In genomic region chr2:236223675-236224074, GRCh38 we compare ENCODE assay signal across 31 cellular contexts. TPM values are rescaled to one million over a fixed set of nuclear protein-coding genes. Genes with fewer than 3 reads are reported as not detected.
DNase-seq lines count a peak whose midpoint lies in the region; ATAC-seq, FAIRE-seq and TF ChIP-seq lines count a peak whose summit lies in the region.
"Had no signal": no experiment of that assay in that cellular context is flagged by ENCODE, and none has a peak within 500 bp of the region (broad histone marks: within the 10 kb centered on the region; RNA-seq: fewer than 3 reads in every experiment).

No MANE protein-coding gene starts in this region.

- no peaks in the 10 kb centered on the region for H3K9me1 ChIP-seq in K562 (ENCODE audit: control insufficient read depth, insufficient read depth, low read length)

- in situ Hi-C loops in K562 (cut with MboI): no loop called here

- no peaks in the 10 kb centered on the region for H3K79me2 ChIP-seq in SK-N-SH (ENCODE audit: insufficient read depth)
- no peaks in the 10 kb centered on the region for H3K79me2 ChIP-seq in K562 (ENCODE audit: control insufficient read depth, insufficient read depth, low read length)

- no peak overlapping the region for H3K4me2 ChIP-seq in SK-N-SH
- H3K4me2 ChIP-seq in A549: no peak overlapping the region
- H3K4me2 ChIP-seq in K562 (ENCODE audit: insufficient read depth, low read length): no peak overlapping the region

- BruUV-seq in K562 (replicated peaks; lab: Mats Ljungman, UMichigan): no TSS peak

- H3K27ac ChIP-seq in SK-N-SH (ENCODE audit: low read depth in 2 of 2, low read length in 1 of 2): no peak overlapping the region
- no peak overlapping the region for H3K27ac ChIP-seq in A549
- H3K27ac ChIP-seq in K562 (ENCODE audit: extremely low read depth, low read depth, low read length): no peak overlapping the region
- H3K27ac ChIP-seq: 22Rv1 had no signal

- H3K9me3 ChIP-seq in SK-N-SH (no peaks in the 10 kb centered on the region), A549 (peaks cover 31% of the 10 kb centered on the region), K562 (replicated peaks; ENCODE audit: control insufficient read depth, insufficient read depth, low read depth, low read length) (no peaks in the 10 kb centered on the region)
- H3K9me3 ChIP-seq: BE2C had no signal

- TF ChIP-seq CTCF in SK-N-SH (IDR thresholded peaks at IDR 0.05) (no peak), A549 (IDR thresholded peaks at IDR 0.05) (no peak), K562 (IDR thresholded peaks at IDR 0.05 in 2 of 3, conservative IDR thresholded peaks at IDR 0.05 in 1 of 3; ENCODE audit: insufficient read depth in 2 of 3, low read depth in 1 of 3, low read length in 3 of 3) (no peak)

- DNase-seq in SK-N-SH: no peak
- DNase-seq in A549 (ENCODE audit: low read depth in 1 of 2, low spot score in 1 of 2): no peak
- DNase-seq in K562 (ENCODE audit: extremely low read depth in 1 of 4, low spot score in 3 of 4): no peak
- DNase-seq in stimulated activated CD4-positive, alpha-beta T cell treated with anti-CD3 and anti-CD28 coated beads, Interleukin-4, amount 100 ng/mL, for 1 hour: no peak
- DNase-seq: ACHN; BE2C; C1 segment of cervical spinal cord; CD4-positive, alpha-beta memory T cell; CD4-positive, CD25-positive, alpha-beta regulatory T cell; CD8-positive, alpha-beta memory T cell; COR-L47; DMS 273 treated with DMSO at 0.1 percent for 48 hours; DMS153; DMS53; DMS79; DND-41; EL; GDM1 had no signal

- H4K20me1 ChIP-seq in SK-N-SH (ENCODE audit: insufficient read depth) (no peaks in the 10 kb centered on the region), K562 (replicated peaks; ENCODE audit: control insufficient read depth, insufficient read depth, low read length) (no peaks in the 10 kb centered on the region)
- H4K20me1 ChIP-seq: BLaER1 had no signal

- H3K36me3 ChIP-seq in SK-N-SH (replicated peaks in 1 of 2; ENCODE audit: control insufficient read depth in 1 of 2, insufficient read depth in 2 of 2, low read length in 1 of 2) (no peaks in the 10 kb centered on the region), K562 (ENCODE audit: control insufficient read depth, insufficient read depth, low read length) (no peaks in the 10 kb centered on the region)
- H3K36me3 ChIP-seq: BE2C, BLaER1 had no signal

- no peaks in the 10 kb centered on the region for H3F3A ChIP-seq in SK-N-SH (replicated peaks; ENCODE audit: insufficient read depth)

- H2AFZ ChIP-seq in SK-N-SH (ENCODE audit: low read depth) (no peak overlapping the region), K562 (ENCODE audit: low read depth, low read length) (no peak overlapping the region)

- ATAC-seq in SK-N-SH treated with all-trans-retinoic acid at 6 μM for 48 hours (no peak), A549 (no peak), K562 (no peak), HG03520 (IDR thresholded peaks at IDR 0.05; ENCODE audit: unreplicated experiment) (no peak)
- ATAC-seq: GM12878 had no signal

- POLR2A ChIA-PET in SK-N-SH (lab: Yijun Ruan, JAX) (interaction anchor here (0.6 kb wide), 1 partner anchor 29 kb away, joined by 3 read pairs; no protein-coding TSS in a partner anchor), A549 (lab: Yijun Ruan, JAX) (interaction anchor here (0.6 kb wide), 1 partner anchor 457 kb away, joined by 3 read pairs; no protein-coding TSS in a partner anchor), K562 (lab: Yijun Ruan, JAX) (no interaction called here)

- H3K4me3 ChIP-seq in SK-N-SH (ENCODE audit: low read depth in 2 of 2, low read length in 1 of 2) (no peak overlapping the region), A549 (no peak overlapping the region), K562 (no peak overlapping the region)
- H3K4me3 ChIP-seq: BLaER1, GM12878 had no signal

- H3K9me2 ChIP-seq in SK-N-SH: no peaks in the 10 kb centered on the region

- FAIRE-seq in A549 (lab: Jason Lieb, UNC) (no peak), K562 (lab: Jason Lieb, UNC) (no peak)
- FAIRE-seq: GM12878, GM12892, GM18507 had no signal

- WGBS in SK-N-SH (ENCODE audit: low lambda C conversion rate): 15% methylated on average over 2 of the region's 2 CpGs
- 45% methylated on average over 2 of the region's 2 CpGs for WGBS in A549 (ENCODE audit: missing lambda C conversion rate)
- 0% methylated on average over 2 of the region's 2 CpGs for WGBS in K562 (ENCODE audit: insufficient coverage, low coverage, missing lambda C conversion rate)

- no peaks in the 10 kb centered on the region for H3K4me1 ChIP-seq in SK-N-SH (ENCODE audit: control insufficient read depth in 1 of 2, insufficient read depth in 2 of 2, low read depth in 1 of 2, low read length in 1 of 2)
- H3K4me1 ChIP-seq in A549: no peaks in the 10 kb centered on the region
- no peaks in the 10 kb centered on the region for H3K4me1 ChIP-seq in K562 (replicated peaks in 1 of 2; ENCODE audit: control insufficient read depth in 2 of 2, insufficient read depth in 2 of 2, low read length in 2 of 2)
- H3K4me1 ChIP-seq: BE2C had no signal

- no peak for TF ChIP-seq EP300 in SK-N-SH (IDR thresholded peaks at IDR 0.05; ENCODE audit: borderline replicate concordance in 1 of 2, low read depth in 1 of 2, low read length in 1 of 2)
- TF ChIP-seq EP300 in A549 (IDR thresholded peaks at IDR 0.05): no peak
- TF ChIP-seq EP300 in K562 (IDR thresholded peaks at IDR 0.05; ENCODE audit: low read length): no peak

- CTCF ChIA-PET in SK-N-SH (lab: Yijun Ruan, JAX) (no interaction called here), A549 (lab: Yijun Ruan, JAX) (no interaction called here), K562 (lab: Yijun Ruan, JAX; ENCODE audit: low intra/inter-chr PET ratio) (no interaction called here)

- no peak overlapping the region for H3K9ac ChIP-seq in SK-N-SH
- H3K9ac ChIP-seq in K562 (ENCODE audit: insufficient read depth in 1 of 2, low read depth in 2 of 2, low read length in 2 of 2): no peak overlapping the region
- H3K9ac ChIP-seq: BLaER1 had no signal

- TF ChIP-seq RAD21 in SK-N-SH (IDR thresholded peaks at IDR 0.05; ENCODE audit: low read length) (no peak), A549 (conservative IDR thresholded peaks at IDR 0.05 in 1 of 2, IDR thresholded peaks at IDR 0.05 in 1 of 2) (no peak), K562 (CRISPR knock-in tag; conservative IDR thresholded peaks at IDR 0.05 in 1 of 2, IDR thresholded peaks at IDR 0.05 in 1 of 2) (no peak)

- intact Hi-C loops in K562 (cut with micrococcal nuclease): no loop called here

- TF ChIP-seq POLR2A in A549 (IDR thresholded peaks at IDR 0.05; ENCODE audit: low read length) (no peak), K562 (conservative IDR thresholded peaks at IDR 0.05) (no peak)

- H3K27me3 ChIP-seq in SK-N-SH (ENCODE audit: insufficient read depth) (no peaks in the 10 kb centered on the region), K562 (ENCODE audit: control insufficient read depth in 2 of 2, insufficient read depth in 2 of 2, low read length in 2 of 2) (no peaks in the 10 kb centered on the region)
- H3K27me3 ChIP-seq: BLaER1 had no signal

RNA-seq across cellular contexts. Expression of gene ASB18, which starts 40.5 kb away (rescaled TPM):
- polyA plus RNA-seq in SK-N-SH (2012; rRNA removed): not detected in 2 replicates
- polyA plus RNA-seq in SK-N-SH (2012; cell fraction: cytosol; rRNA removed): not detected in 2 replicates
- polyA plus RNA-seq in SK-N-SH (2012; cell fraction: nucleus; rRNA removed): not detected in 2 replicates
- polyA plus RNA-seq in A549 (2011; rRNA removed): not detected in 2 replicates
- not detected in 2 replicates for polyA plus RNA-seq in A549 (2012; cell fraction: cytosol; rRNA removed)
- not detected in 2 replicates for polyA plus RNA-seq in A549 (2012; cell fraction: nucleus; rRNA removed)
- not detected in 3 replicates for polyA plus RNA-seq in A549 (2017; fragmentation: RNase III; extraction: RNeasy Plus Mini Kit Qiagen cat#74134 plus additional on column Dnase treatment)
- polyA minus RNA-seq in A549 (2011; rRNA and poly(A)+ RNA removed): not detected in 2 replicates
- not detected in 2 replicates for total RNA-seq in K562 (2011; cell fraction: chromatin; rRNA removed; ENCODE audit: low replicate concordance)
- total RNA-seq in K562 (2011; cell fraction: nucleolus; rRNA removed): not detected in 2 replicates
- total RNA-seq in K562 (2011; cell fraction: nucleoplasm; rRNA removed): not detected in 2 replicates
- not detected in 2 replicates for total RNA-seq in K562 (2014; rRNA removed)
- total RNA-seq in K562 (2014; rRNA removed; fragmentation: Illumina TruSeq; extraction: Trizol): not detected in 2 replicates
- not detected in 2 replicates for total RNA-seq in K562 (2015; rRNA removed; fragmentation: Illumina TruSeq; extraction: Trizol)
- not detected in 2 replicates for total RNA-seq in K562 (2021)
- polyA plus RNA-seq in K562 (2011; rRNA removed): not detected in 2 replicates
- polyA plus RNA-seq in K562 (2011; cell fraction: cytosol; rRNA removed): not detected in 2 replicates
- not detected in 2 replicates for polyA plus RNA-seq in K562 (2011; cell fraction: nucleus; rRNA removed)
- polyA plus RNA-seq in K562 (2012): not detected in 2 replicates
- polyA plus RNA-seq in K562 (2014; fragmentation: Illumina TruSeq; extraction: Trizol): not detected in 2 replicates
- polyA plus RNA-seq in K562 (2014; fragmentation: Nextera tagmentation; extraction: Ambion mirVana): not detected
- not detected in 2 replicates for polyA plus RNA-seq in K562 (2014; rRNA removed)
- not detected in 2 replicates for polyA minus RNA-seq in K562 (2011; rRNA and poly(A)+ RNA removed)
- not detected in 2 replicates for polyA minus RNA-seq in K562 (2011; cell fraction: cytosol; rRNA and poly(A)+ RNA removed)
- polyA minus RNA-seq in K562 (2011; cell fraction: nucleus; rRNA and poly(A)+ RNA removed): not detected in 2 replicates
- total RNA-seq: A172; A673; CD4-positive, alpha-beta memory T cell; CD4-positive, CD25-positive, alpha-beta regulatory T cell; CD8-positive, alpha-beta memory T cell; Daoy; G401; GM12878 had no signal
- polyA plus RNA-seq: AG04450; CD14-positive monocyte; CD4-positive, alpha-beta memory T cell; CD4-positive, CD25-positive, alpha-beta regulatory T cell; CD8-positive, alpha-beta memory T cell; GM12878 had no signal

RNA-seq across cellular contexts. Expression of gene GBX2, which starts 55.5 kb away (rescaled TPM):
- polyA plus RNA-seq in SK-N-SH (2012; rRNA removed) (0.03 and 0.16 TPM in 2 replicates), A549 (2011; rRNA removed) (0.85 and 1.2 TPM in 2 replicates), A549 (2017; fragmentation: RNase III; extraction: RNeasy Plus Mini Kit Qiagen cat#74134 plus additional on column Dnase treatment) (1.7 to 1.9 TPM (median 1.7 TPM) in 3 replicates), K562 (2011; rRNA removed) (0.20 TPM in 1 of 2 replicates, not detected in the other), K562 (2014; fragmentation: Illumina TruSeq; extraction: Trizol) (0.16 and 0.19 TPM in 2 replicates), K562 (2014; fragmentation: Nextera tagmentation; extraction: Ambion mirVana) (under 1 TPM in 1 of 2 experiments, not detected in 1; 0.03 TPM), K562 (2014; rRNA removed) (0.28 and 0.47 TPM in 2 replicates)
- 0.08 and 0.14 TPM in 2 replicates for polyA plus RNA-seq in SK-N-SH (2012; cell fraction: cytosol; rRNA removed)
- polyA plus RNA-seq in SK-N-SH (2012; cell fraction: nucleus; rRNA removed): 0.14 and 0.33 TPM in 2 replicates
- polyA plus RNA-seq in A549 (2012; cell fraction: cytosol; rRNA removed): 2.8 and 3.4 TPM in 2 replicates
- polyA plus RNA-seq in A549 (2012; cell fraction: nucleus; rRNA removed): 1.9 and 2.3 TPM in 2 replicates
- 0.45 and 0.92 TPM in 2 replicates for polyA minus RNA-seq in A549 (2011; rRNA and poly(A)+ RNA removed)
- 0.60 TPM in 1 of 2 replicates, not detected in the other for total RNA-seq in K562 (2011; cell fraction: chromatin; rRNA removed; ENCODE audit: low replicate concordance)
- total RNA-seq in K562 (2011; cell fraction: nucleolus; rRNA removed): 0.26 and 0.67 TPM in 2 replicates
- 0.29 and 0.69 TPM in 2 replicates for total RNA-seq in K562 (2011; cell fraction: nucleoplasm; rRNA removed)
- total RNA-seq in K562 (2014; rRNA removed) (0.33 and 0.50 TPM in 2 replicates), K562 (2014; rRNA removed; fragmentation: Illumina TruSeq; extraction: Trizol) (0.25 TPM in 1 of 2 replicates, not detected in the other), K562 (2015; rRNA removed; fragmentation: Illumina TruSeq; extraction: Trizol) (0.36 and 0.49 TPM in 2 replicates), K562 (2021) (0.53 and 0.54 TPM in 2 replicates)
- 0.04 and 0.67 TPM in 2 replicates for polyA plus RNA-seq in K562 (2011; cell fraction: cytosol; rRNA removed)
- 0.10 and 0.46 TPM in 2 replicates for polyA plus RNA-seq in K562 (2011; cell fraction: nucleus; rRNA removed)
- 0.25 and 0.40 TPM in 2 replicates for polyA plus RNA-seq in K562 (2012)
- 0.18 TPM in 1 of 2 replicates, not detected in the other for polyA minus RNA-seq in K562 (2011; rRNA and poly(A)+ RNA removed)
- not detected in 2 replicates for polyA minus RNA-seq in K562 (2011; cell fraction: cytosol; rRNA and poly(A)+ RNA removed)
- polyA minus RNA-seq in K562 (2011; cell fraction: nucleus; rRNA and poly(A)+ RNA removed): 0.22 and 1.1 TPM in 2 replicates
- total RNA-seq: A673; CD4-positive, alpha-beta memory T cell; CD4-positive, CD25-positive, alpha-beta regulatory T cell; CD8-positive, alpha-beta memory T cell; GM12878 had no signal
- polyA plus RNA-seq: AG04450; CD14-positive monocyte; CD4-positive, alpha-beta memory T cell; CD4-positive, CD25-positive, alpha-beta regulatory T cell; CD8-positive, alpha-beta memory T cell; GM12878 had no signal
